9 cellular contexts compared by ENCODE assay signal in the genomic region with DNA sequence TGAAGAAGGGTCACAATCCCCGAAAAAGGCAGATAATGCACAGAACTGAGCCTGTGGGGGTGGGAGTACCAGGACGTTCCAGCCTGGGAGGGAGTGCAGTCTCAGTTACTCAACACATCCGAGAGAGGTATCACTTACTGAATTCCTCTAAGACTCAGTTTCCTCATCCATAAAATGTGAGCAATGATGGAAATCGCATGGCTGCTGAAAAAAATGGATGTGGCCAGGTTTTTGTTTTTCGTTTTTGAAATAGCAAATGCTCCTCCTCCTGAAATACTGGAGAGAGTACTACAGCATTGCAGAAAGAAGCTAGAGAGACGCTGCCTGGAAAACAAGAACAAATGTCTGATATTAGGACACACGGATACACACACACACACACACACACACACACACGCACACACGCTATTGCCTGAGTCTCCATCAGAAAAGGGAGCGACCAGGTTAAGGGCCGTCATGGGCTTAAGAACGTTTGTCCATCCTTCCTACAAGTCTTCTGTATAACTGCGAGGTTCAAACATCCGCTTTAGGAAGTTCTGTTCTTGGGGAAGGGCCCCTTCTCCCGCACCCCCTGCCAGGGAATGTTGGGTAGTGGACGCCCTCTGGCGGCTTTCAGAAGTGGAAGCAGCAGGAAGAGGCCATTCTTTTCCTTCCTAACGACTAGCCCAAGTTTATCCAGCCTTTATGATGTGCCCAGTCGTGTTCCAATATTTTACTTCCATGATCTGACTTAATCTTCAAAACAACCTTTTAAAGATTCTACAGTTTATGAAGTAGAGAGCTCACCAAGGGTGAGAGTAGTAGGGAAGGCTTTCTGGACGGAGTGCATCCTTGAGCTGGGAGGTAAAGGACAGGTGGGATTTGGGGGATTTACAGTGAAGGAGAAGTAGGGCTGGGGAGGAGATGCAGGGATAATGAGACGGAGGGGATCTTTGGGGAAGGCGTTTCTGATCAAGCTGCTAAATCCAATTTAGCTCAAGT. TPM values are rescaled to one million over a fixed set of nuclear protein-coding genes. Genes with fewer than 3 reads are reported as not detected.
DNase-seq lines count a peak whose midpoint lies in the region; ATAC-seq and TF ChIP-seq lines count a peak whose summit lies in the region.
"Had no signal": no experiment of that assay in that cellular context is flagged by ENCODE, and none has a peak within 500 bp of the region (broad histone marks: within the 10 kb centered on the region; RNA-seq: fewer than 3 reads in every experiment).

No MANE protein-coding gene starts in this region.

- peaks cover 13% of the 10 kb centered on the region for H3K4me1 Mint-ChIP-seq in CD8-positive, alpha-beta T cell (ENCODE audit: low read depth)

- peaks cover 58% of the 10 kb centered on the region for H3K27me3 Mint-ChIP-seq in CD8-positive, alpha-beta T cell (ENCODE audit: low read depth)

- DNase-seq in CD8-positive, alpha-beta T cell, result peak in 2 of 7 experiments; percentile 18 to 53
- DNase-seq in H7 (peak; percentile 88), NCI-H345 treated with DMSO at 0.1 percent for 48 hours (lab: John Stamatoyannopoulos, UW; ENCODE audit: unreplicated experiment) (peak; percentile 39), glomerular visceral epithelial cell (ENCODE audit: extremely low spot score) (peak; percentile 75), occipital lobe (lab: John Stamatoyannopoulos, UW) (peak; percentile 31)
- DNase-seq in activated naive CD4-positive, alpha-beta T cell treated with anti-CD3 and anti-CD28 coated beads, Interleukin-2, amount 50 U/mL, for 72 hours (ENCODE audit: low spot score in 2 of 2), result no peak
- no peak for DNase-seq in activated CD4-positive, CD25-positive, alpha-beta regulatory T cell (lab: John Stamatoyannopoulos, UW)

- no peak overlapping the region for H3K27ac Mint-ChIP-seq in CD8-positive, alpha-beta T cell
- no peak overlapping the region for H3K27ac Mint-ChIP-seq in activated naive CD4-positive, alpha-beta T cell treated with anti-CD3 and anti-CD28 coated beads, Interleukin-2, amount 50 U/mL, for 72 hours

- H3K4me3 ChIP-seq in CD8-positive, alpha-beta T cell (ENCODE audit: low read depth, low read length), result peak overlapping the region; percentile 0
- H3K4me3 ChIP-seq in H7 (ENCODE audit: insufficient read depth, low read depth, low read length), result peak overlapping the region; percentile 94

- no peaks in the 10 kb centered on the region for H3K36me3 ChIP-seq in CD8-positive, alpha-beta T cell (ENCODE audit: insufficient read depth, low read length)
- peaks cover 13% of the 10 kb centered on the region for H3K36me3 ChIP-seq in H7 (replicated peaks; ENCODE audit: control insufficient read depth, insufficient read depth, low read length)

- TF ChIP-seq CTCF in CD8-positive, alpha-beta T cell (IDR thresholded peaks at IDR 0.05), result peak; percentile 27

- ATAC-seq in CD8-positive, alpha-beta T cell, result peak; percentile 38
- ATAC-seq in activated naive CD4-positive, alpha-beta T cell treated with anti-CD3 and anti-CD28 coated beads, Interleukin-2, amount 50 U/mL, for 72 hours, result peak; percentile 50 to 52
- no peak for ATAC-seq in GM21367 (IDR thresholded peaks at IDR 0.05; ENCODE audit: unreplicated experiment)

- H3K4me1 ChIP-seq in CD8-positive, alpha-beta T cell (ENCODE audit: insufficient read depth, low read length), result peaks cover 10% of the 10 kb centered on the region

- CTCF ChIA-PET in CD8-positive, alpha-beta T cell (lab: Charles Lee), result interaction anchor here (0.6 to 25.1 kb wide), 12 partner anchors 9 to 578 kb away, joined by 3 to 997 read pairs (median 4); partner anchors contain the start of genes CRABP2, ISG20L2 and METTL25B

- POLR2A ChIA-PET in CD8-positive, alpha-beta T cell (lab: Charles Lee), result no interaction called here

- no peaks in the 10 kb centered on the region for H3K9me3 Mint-ChIP-seq in CD8-positive, alpha-beta T cell
- H3K9me3 Mint-ChIP-seq in activated naive CD4-positive, alpha-beta T cell treated with anti-CD3 and anti-CD28 coated beads, Interleukin-2, amount 50 U/mL, for 72 hours, result no peaks in the 10 kb centered on the region

- peak overlapping the region; percentile 45 for H3K4me3 Mint-ChIP-seq in CD8-positive, alpha-beta T cell

- H3K9me3 ChIP-seq in CD8-positive, alpha-beta T cell (ENCODE audit: low read length), result no peaks in the 10 kb centered on the region

- H3K27me3 ChIP-seq in CD8-positive, alpha-beta T cell (ENCODE audit: insufficient read depth, low read length), result peaks cover 21% of the 10 kb centered on the region
- no peaks in the 10 kb centered on the region; the same call in 1 of the 2 replicates for H3K27me3 ChIP-seq in H7 (ENCODE audit: control insufficient read depth, insufficient read depth, low read length)

- no peak overlapping the region for H3K27ac ChIP-seq in CD8-positive, alpha-beta T cell (ENCODE audit: low read depth, low read length)

- no peaks in the 10 kb centered on the region for H3K36me3 Mint-ChIP-seq in CD8-positive, alpha-beta T cell
- no peaks in the 10 kb centered on the region for H3K36me3 Mint-ChIP-seq in activated naive CD4-positive, alpha-beta T cell treated with anti-CD3 and anti-CD28 coated beads, Interleukin-2, amount 50 U/mL, for 72 hours

- intact Hi-C loops in CD8-positive, alpha-beta T cell (cut with DNase I, micrococcal nuclease), result loop anchor here (1.0 to 2.0 kb wide), 2 partner anchors 52 to 53 kb away; no protein-coding TSS in a partner anchor

RNA-seq across cellular contexts. Expression of gene NES, which starts 0.7 kb away (rescaled TPM):
- total RNA-seq in CD8-positive, alpha-beta T cell, result not detected
- 220 and 231 TPM in 2 replicates for total RNA-seq in H7 (2014; rRNA removed; shearing (Covaris generic))
- not detected for total RNA-seq in activated naive CD4-positive, alpha-beta T cell treated with anti-CD3 and anti-CD28 coated beads, Interleukin-2, amount 50 U/mL, for 72 hours
- 24.0 TPM for total RNA-seq in occipital lobe
- total RNA-seq: activated CD8-positive, alpha-beta memory T cell treated with anti-CD3 and anti-CD28 coated beads for 36 hours had no signal

RNA-seq across cellular contexts. Expression of gene CRABP2, which starts 27.5 kb away (rescaled TPM):
- total RNA-seq in CD8-positive, alpha-beta T cell, result 1 to 10 TPM; 4.6 to 5.4 TPM
- 137 and 190 TPM in 2 replicates for total RNA-seq in H7 (2014; rRNA removed; shearing (Covaris generic))
- 1 to 10 TPM; 1.6 to 2.3 TPM for total RNA-seq in activated naive CD4-positive, alpha-beta T cell treated with anti-CD3 and anti-CD28 coated beads, Interleukin-2, amount 50 U/mL, for 72 hours
- total RNA-seq in occipital lobe, result 3.1 TPM

RNA-seq across cellular contexts. Expression of gene BCAN, which starts 36.0 kb away (rescaled TPM):
- total RNA-seq in CD8-positive, alpha-beta T cell, result not detected
- 1.7 and 4.1 TPM in 2 replicates for total RNA-seq in H7 (2014; rRNA removed; shearing (Covaris generic))
- total RNA-seq in activated naive CD4-positive, alpha-beta T cell treated with anti-CD3 and anti-CD28 coated beads, Interleukin-2, amount 50 U/mL, for 72 hours, result not detected
- total RNA-seq in occipital lobe, result 95.8 TPM
- total RNA-seq: activated CD8-positive, alpha-beta memory T cell treated with anti-CD3 and anti-CD28 coated beads for 36 hours had no signal

RNA-seq across cellular contexts. Expression of gene METTL25B, which starts 50.4 kb away (rescaled TPM):
- 10 to 100 TPM in 1 of 2 experiments, 1 to 10 TPM in 1; 9.8 to 11.4 TPM for total RNA-seq in CD8-positive, alpha-beta T cell
- 25.7 and 33.1 TPM in 2 replicates for total RNA-seq in H7 (2014; rRNA removed; shearing (Covaris generic))
- total RNA-seq in activated naive CD4-positive, alpha-beta T cell treated with anti-CD3 and anti-CD28 coated beads, Interleukin-2, amount 50 U/mL, for 72 hours, result 10 to 100 TPM; 39.4 to 64.9 TPM
- total RNA-seq in occipital lobe, result 9.2 TPM

RNA-seq across cellular contexts. Expression of gene ISG20L2, which starts 50.7 kb away (rescaled TPM):
- 10 to 100 TPM; 54.5 to 63.5 TPM for total RNA-seq in CD8-positive, alpha-beta T cell
- total RNA-seq in H7 (2014; rRNA removed; shearing (Covaris generic)), result 55.2 and 56.4 TPM in 2 replicates
- total RNA-seq in activated naive CD4-positive, alpha-beta T cell treated with anti-CD3 and anti-CD28 coated beads, Interleukin-2, amount 50 U/mL, for 72 hours, result 10 to 100 TPM; 46.2 to 50.7 TPM
- total RNA-seq in occipital lobe, result 6.2 TPM

Comparison
In these comparisons a context has a peak if more than half of its experiments do, and no peak if none do; other contexts are left out.
1. DNase-seq: peak in H7 (single experiment), NCI-H345 treated with DMSO at 0.1 percent for 48 hours (single experiment), glomerular visceral epithelial cell (single experiment) and occipital lobe (single experiment); none in activated naive CD4-positive, alpha-beta T cell treated with anti-CD3 and anti-CD28 coated beads, Interleukin-2, amount 50 U/mL, for 72 hours (0 of 2) and activated CD4-positive, CD25-positive, alpha-beta regulatory T cell (0 of 4).
2. RNA of gene NES, which starts 0.7 kb away (total RNA-seq): 220 to 231 TPM in H7 and 24.0 TPM in occipital lobe (single experiment); not detected in CD8-positive, alpha-beta T cell and not detected in activated naive CD4-positive, alpha-beta T cell treated with anti-CD3 and anti-CD28 coated beads, Interleukin-2, amount 50 U/mL, for 72 hours; every median in the first group is over 10 times any median in the second.
3. RNA of gene CRABP2, which starts 27.5 kb away (total RNA-seq): 137 to 190 TPM in H7; 4.6 to 5.4 TPM in CD8-positive, alpha-beta T cell, 3.1 TPM in occipital lobe (single experiment) and 1.6 to 2.3 TPM in activated naive CD4-positive, alpha-beta T cell treated with anti-CD3 and anti-CD28 coated beads, Interleukin-2, amount 50 U/mL, for 72 hours; every median in the first group is over 10 times any median in the second.
4. RNA of gene BCAN, which starts 36.0 kb away (total RNA-seq): 95.8 TPM in occipital lobe (single experiment); 1.7 to 4.1 TPM in H7, not detected in CD8-positive, alpha-beta T cell and not detected in activated naive CD4-positive, alpha-beta T cell treated with anti-CD3 and anti-CD28 coated beads, Interleukin-2, amount 50 U/mL, for 72 hours; every median in the first group is over 10 times any median in the second.